ENCODE assay signal across 8 cellular contexts in genomic region chr17:7042507-7043194, GRCh38. TPM values are rescaled to one million over a fixed set of nuclear protein-coding genes. Genes with fewer than 3 reads are reported as not detected.
A peak's percentile ranks its signal among the peaks of the same experiment; 100 is the strongest.
DNase-seq lines count a peak whose midpoint lies in the region; ATAC-seq and TF ChIP-seq lines count a peak whose summit lies in the region.

No MANE protein-coding gene starts in this region.

- peak overlapping the region; percentile 43 for H3K4me3 ChIP-seq in GM12875 (ENCODE audit: low read depth, low read length)
- H3K4me3 ChIP-seq in right atrium auricular region: peak overlapping the region; percentile 30 to 59
- H3K4me3 ChIP-seq in spleen: peak overlapping the region in 7 of 8 donors; percentile 34 to 66 (median 43)
- H3K4me3 ChIP-seq in WERI-Rb-1 (ENCODE audit: low read depth, low read length): no peak overlapping the region

- H3K27ac Mint-ChIP-seq in activated T-helper 1 cell treated with anti-CD3 and anti-CD28 coated beads, Interleukin-12 subunit alpha, Interleukin-12 subunit beta, Interleukin-2, Interleukin-4 antibody, amounts not matched to agents 30 ng/mL and 10 ng/mL and 1 ng/mL, durations not matched to agents 14 hours and 24 hours and 36 hours: no peak overlapping the region

- intact Hi-C loops in activated T-helper 1 cell treated with anti-CD3 and anti-CD28 coated beads, Interleukin-12 subunit alpha, Interleukin-12 subunit beta, Interleukin-2, Interleukin-4 antibody, amounts not matched to agents 30 ng/mL and 10 ng/mL and 1 ng/mL, durations not matched to agents 14 hours and 24 hours and 36 hours (cut with micrococcal nuclease): no loop called here
- intact Hi-C loops in spleen (cut with DNase I; ENCODE audit: low total_unique reads): loop anchor here (10.0 kb wide), 1 partner anchor 262 kb away; the partner anchor contains the start of gene EIF5A

- no peak for TF ChIP-seq POLR2A in spleen (IDR thresholded peaks at IDR 0.05)

- peaks cover 32% of the 10 kb centered on the region for H3K4me1 Mint-ChIP-seq in activated T-helper 1 cell treated with anti-CD3 and anti-CD28 coated beads, Interleukin-12 subunit alpha, Interleukin-12 subunit beta, Interleukin-2, Interleukin-4 antibody, amounts not matched to agents 30 ng/mL and 10 ng/mL and 1 ng/mL, durations not matched to agents 14 hours and 24 hours and 36 hours (ENCODE audit: low read depth)

- in situ Hi-C loops in ACHN (cut with HindIII; ENCODE audit: low pct_ligation_motif_present, low pct_unique_long_range_greater_than_20kb, low sequenced_read_pairs): no loop called here

- peaks cover 0 to 4% of the 10 kb centered on the region in 2 donors for H3K27me3 ChIP-seq in right atrium auricular region
- H3K27me3 ChIP-seq in spleen (replicated peaks in 1 of 7): peaks cover 0 to 50% (median 24%) of the 10 kb centered on the region in 7 donors
- H3K27me3 ChIP-seq in WERI-Rb-1 (ENCODE audit: insufficient read depth, low read depth, severe bottlenecking): no peaks in the 10 kb centered on the region

- peaks cover 10% of the 10 kb centered on the region for H3K27me3 Mint-ChIP-seq in activated T-helper 1 cell treated with anti-CD3 and anti-CD28 coated beads, Interleukin-12 subunit alpha, Interleukin-12 subunit beta, Interleukin-2, Interleukin-4 antibody, amounts not matched to agents 30 ng/mL and 10 ng/mL and 1 ng/mL, durations not matched to agents 14 hours and 24 hours and 36 hours (ENCODE audit: insufficient read depth)

- no peaks in the 10 kb centered on the region for H3K9me3 Mint-ChIP-seq in activated T-helper 1 cell treated with anti-CD3 and anti-CD28 coated beads, Interleukin-12 subunit alpha, Interleukin-12 subunit beta, Interleukin-2, Interleukin-4 antibody, amounts not matched to agents 30 ng/mL and 10 ng/mL and 1 ng/mL, durations not matched to agents 14 hours and 24 hours and 36 hours

- WGBS in spleen, 5 donors: 4 to 5% (median 5%) methylated on average over 47 to 52 of the region's 52 CpGs

- no peak for DNase-seq in activated T-helper 1 cell treated with anti-CD3 and anti-CD28 coated beads, Interleukin-12 subunit alpha, Interleukin-12 subunit beta, Interleukin-2, Interleukin-4 antibody, amounts not matched to agents 30 ng/mL and 10 ng/mL and 1 ng/mL, durations not matched to agents 14 hours and 24 hours and 36 hours (ENCODE audit: low spot score)
- no peak for DNase-seq in right atrium auricular region (ENCODE audit: low spot score)
- peak; percentile 84 for DNase-seq in spleen
- DNase-seq in NCI-H1048 (lab: John Stamatoyannopoulos, UW): no peak
- no peak for DNase-seq in WERI-Rb-1
- DNase-seq in ACHN: no peak

- H3K36me3 ChIP-seq in right atrium auricular region (no peaks in the 10 kb centered on the region), spleen (peaks cover 0 to 4% (median 0%) of the 10 kb centered on the region in 6 donors), WERI-Rb-1 (no peaks in the 10 kb centered on the region)

- TF ChIP-seq CTCF in GM12875 (IDR thresholded peaks at IDR 0.05; ENCODE audit: borderline replicate concordance, insufficient read depth, low read depth, low read length) (no peak), right atrium auricular region (IDR thresholded peaks at IDR 0.05) (no peak), spleen (IDR thresholded peaks at IDR 0.05 in 8 of 11, conservative IDR thresholded peaks at IDR 0.05 in 3 of 11) (no peak), WERI-Rb-1 (IDR thresholded peaks at IDR 0.05; ENCODE audit: low read depth, low read length) (no peak)

- peaks cover 0 to 43% of the 10 kb centered on the region in 2 donors for H3K4me1 ChIP-seq in right atrium auricular region
- H3K4me1 ChIP-seq in spleen: peaks cover 23 to 72% (median 49%) of the 10 kb centered on the region in 6 donors

- H3K9me3 ChIP-seq in right atrium auricular region: no peaks in the 10 kb centered on the region
- H3K9me3 ChIP-seq in spleen: no peaks in the 10 kb centered on the region
- H3K9me3 ChIP-seq in WERI-Rb-1 (ENCODE audit: severe bottlenecking): no peaks in the 10 kb centered on the region

- ATAC-seq in HG02981 (IDR thresholded peaks at IDR 0.05; ENCODE audit: unreplicated experiment): no peak

- peaks cover 12% of the 10 kb centered on the region for H3K36me3 Mint-ChIP-seq in activated T-helper 1 cell treated with anti-CD3 and anti-CD28 coated beads, Interleukin-12 subunit alpha, Interleukin-12 subunit beta, Interleukin-2, Interleukin-4 antibody, amounts not matched to agents 30 ng/mL and 10 ng/mL and 1 ng/mL, durations not matched to agents 14 hours and 24 hours and 36 hours (ENCODE audit: low read depth)

- H3K4me3 Mint-ChIP-seq in activated T-helper 1 cell treated with anti-CD3 and anti-CD28 coated beads, Interleukin-12 subunit alpha, Interleukin-12 subunit beta, Interleukin-2, Interleukin-4 antibody, amounts not matched to agents 30 ng/mL and 10 ng/mL and 1 ng/mL, durations not matched to agents 14 hours and 24 hours and 36 hours: peak overlapping the region; percentile 54

- H3K27ac ChIP-seq in right atrium auricular region (peak overlapping the region; percentile 22 to 61), spleen (peak overlapping the region in 7 of 8 donors; percentile 15 to 66 (median 58)), WERI-Rb-1 (no peak overlapping the region)

RNA-seq across cellular contexts. Expression of gene SLC16A11, which starts 1.2 kb away (rescaled TPM):
- 0.34 and 0.47 TPM in 2 replicates for total RNA-seq in activated T-helper 1 cell treated with anti-CD3 and anti-CD28 coated beads, Interleukin-12 subunit alpha, Interleukin-12 subunit beta, Interleukin-2, Interleukin-4 antibody, amounts not matched to agents 30 ng/mL and 10 ng/mL and 1 ng/mL, durations not matched to agents 14 hours and 24 hours and 36 hours
- total RNA-seq in right atrium auricular region (1 to 10 TPM; 1.9 to 3.4 TPM), spleen (1 to 10 TPM in 5 of 7 donors, under 1 TPM in 1, not detected in 1; 0.51 to 3.6 (median 2.9) TPM)
- polyA plus RNA-seq in spleen: 1 to 10 TPM; 1.9 to 3.9 (median 2.1) TPM

RNA-seq across cellular contexts. Expression of gene SLC16A13, which starts 6.8 kb away (rescaled TPM):
- total RNA-seq in activated T-helper 1 cell treated with anti-CD3 and anti-CD28 coated beads, Interleukin-12 subunit alpha, Interleukin-12 subunit beta, Interleukin-2, Interleukin-4 antibody, amounts not matched to agents 30 ng/mL and 10 ng/mL and 1 ng/mL, durations not matched to agents 14 hours and 24 hours and 36 hours: 14.3 and 14.8 TPM in 2 replicates
- total RNA-seq in right atrium auricular region: under 1 TPM; 0.70 to 0.71 TPM
- total RNA-seq in spleen: 10 to 100 TPM in 2 of 7 donors, 1 to 10 TPM in 5; 4.0 to 15.3 (median 7.6) TPM
- polyA plus RNA-seq in spleen: 1 to 10 TPM; 1.7 to 5.4 (median 1.8) TPM

RNA-seq across cellular contexts. Expression of gene BCL6B, which starts 19.8 kb away (rescaled TPM):
- 1.5 and 2.5 TPM in 2 replicates for total RNA-seq in activated T-helper 1 cell treated with anti-CD3 and anti-CD28 coated beads, Interleukin-12 subunit alpha, Interleukin-12 subunit beta, Interleukin-2, Interleukin-4 antibody, amounts not matched to agents 30 ng/mL and 10 ng/mL and 1 ng/mL, durations not matched to agents 14 hours and 24 hours and 36 hours
- total RNA-seq in right atrium auricular region (1 to 10 TPM; 6.1 to 9.2 TPM), spleen (10 to 100 TPM; 12.9 to 92.5 (median 23.2) TPM)
- 10 to 100 TPM in 1 of 3 donors, 1 to 10 TPM in 2; 4.2 to 16.6 (median 6.9) TPM for polyA plus RNA-seq in spleen

RNA-seq across cellular contexts. Expression of gene RNASEK, which starts 30.2 kb away (rescaled TPM):
- total RNA-seq in activated T-helper 1 cell treated with anti-CD3 and anti-CD28 coated beads, Interleukin-12 subunit alpha, Interleukin-12 subunit beta, Interleukin-2, Interleukin-4 antibody, amounts not matched to agents 30 ng/mL and 10 ng/mL and 1 ng/mL, durations not matched to agents 14 hours and 24 hours and 36 hours: 140 and 144 TPM in 2 replicates
- 100 to 1,000 TPM; 231 to 334 TPM for total RNA-seq in right atrium auricular region
- total RNA-seq in spleen: 100 to 1,000 TPM; 224 to 335 (median 271) TPM
- polyA plus RNA-seq in spleen: 100 to 1,000 TPM; 369 to 504 (median 411) TPM

RNA-seq across cellular contexts. Expression of gene CLEC10A, which starts 37.4 kb away (rescaled TPM):
- total RNA-seq in activated T-helper 1 cell treated with anti-CD3 and anti-CD28 coated beads, Interleukin-12 subunit alpha, Interleukin-12 subunit beta, Interleukin-2, Interleukin-4 antibody, amounts not matched to agents 30 ng/mL and 10 ng/mL and 1 ng/mL, durations not matched to agents 14 hours and 24 hours and 36 hours: not detected in 2 replicates
- 1 to 10 TPM; 1.4 to 3.6 TPM for total RNA-seq in right atrium auricular region
- total RNA-seq in spleen: 10 to 100 TPM in 2 of 7 donors, 1 to 10 TPM in 4, under 1 TPM in 1; 0.85 to 19.5 (median 7.1) TPM
- 10 to 100 TPM in 1 of 3 donors, 1 to 10 TPM in 2; 2.2 to 22.2 (median 6.3) TPM for polyA plus RNA-seq in spleen
